Comparison of ENCODE assay signal across 8 cellular contexts in genomic region chr3:69324362-69325025, GRCh38.
DNase-seq lines count a peak whose midpoint lies in the region; ATAC-seq, FAIRE-seq and TF ChIP-seq lines count a peak whose summit lies in the region.

No MANE protein-coding gene starts in this region.

- H3K4me3 ChIP-seq in H1 (ENCODE audit: extremely low read depth in 1 of 4, insufficient read depth in 2 of 4, low read depth in 3 of 4, low read length in 4 of 4), result no peak overlapping the region

- no peak overlapping the region for H3K56ac ChIP-seq in H1 (replicated peaks; ENCODE audit: insufficient read length, low read depth, low read length)

- in situ Hi-C loops in ACHN (cut with HindIII; ENCODE audit: low pct_ligation_motif_present, low pct_unique_long_range_greater_than_20kb, low sequenced_read_pairs), result no loop called here

- POLR2A ChIA-PET in H1 (lab: Charles Lee; ENCODE audit: partially characterized antibody), result no interaction called here

- H3K4me1 ChIP-seq in H1 (replicated peaks in 1 of 4; ENCODE audit: control insufficient read depth in 3 of 4, insufficient read depth in 4 of 4, low read length in 3 of 4), result peaks cover 0 to 4% (median 0%) of the 10 kb centered on the region in 4 experiments; a peak in 1 of 7 replicates

- no peak overlapping the region for H2BK5ac ChIP-seq in H1 (ENCODE audit: low read depth, low read length)

- no peak overlapping the region for H3K4me3 Mint-ChIP-seq in HFFc6
- peak overlapping the region in 1 of 2 donors; percentile 28 for H3K4me3 Mint-ChIP-seq in stimulated activated naive CD8-positive, alpha-beta T cell treated with anti-CD3 and anti-CD28 coated beads, Interleukin-15, amount 100 ng/mL, for 72 hours

- H3K79me2 ChIP-seq in H1 (ENCODE audit: control insufficient read depth in 1 of 2, insufficient read depth in 2 of 2, low read length in 2 of 2), result no peaks in the 10 kb centered on the region

- H3K4ac ChIP-seq in H1 (replicated peaks; ENCODE audit: insufficient read length, low read depth, low read length), result no peak overlapping the region

- no peak overlapping the region for H2AK5ac ChIP-seq in H1 (ENCODE audit: low read depth, low read length)

- H3K27me3 ChIP-seq in H1 (replicated peaks in 1 of 4; ENCODE audit: control insufficient read depth in 3 of 4, extremely low read depth in 1 of 4, insufficient read depth in 3 of 4, low read length in 3 of 4), result no peaks in the 10 kb centered on the region; a peak in 1 of 7 replicates

- CTCF ChIA-PET in H1 (lab: Charles Lee; ENCODE audit: partially characterized antibody), result interaction anchor here (0.6 to 8.9 kb wide), 34 partner anchors 8 to 369 kb away, joined by 3 to 95 read pairs (median 4); no protein-coding TSS in a partner anchor

- H3K9ac ChIP-seq in H1 (replicated peaks in 1 of 4; ENCODE audit: extremely low read depth in 1 of 4, low read depth in 3 of 4, low read length in 3 of 4), result no peak overlapping the region

- no peaks in the 10 kb centered on the region for H3K23me2 ChIP-seq in H1 (ENCODE audit: low read depth, low read length)

- no peaks in the 10 kb centered on the region for H3K36me3 Mint-ChIP-seq in HFFc6 (ENCODE audit: low read depth)

- no peak overlapping the region for H2BK120ac ChIP-seq in H1 (replicated peaks; ENCODE audit: low read depth, low read length)

- no peak overlapping the region for H2BK15ac ChIP-seq in H1 (ENCODE audit: low read length)

- TF ChIP-seq EP300 in H1 (IDR thresholded peaks at IDR 0.05; ENCODE audit: borderline replicate concordance in 1 of 2, low read depth in 2 of 2, low read length in 2 of 2), result no peak

- no peak overlapping the region for H4K8ac ChIP-seq in H1 (ENCODE audit: extremely low read depth, insufficient read depth, low read length)

- TF ChIP-seq POLR2A in H1 (IDR thresholded peaks at IDR 0.05; ENCODE audit: control extremely low read depth in 1 of 2, low read depth in 2 of 2, low read length in 2 of 2), result no peak

- no peak overlapping the region for H3K23ac ChIP-seq in H1 (ENCODE audit: insufficient read length)

- no peak overlapping the region for H2BK20ac ChIP-seq in H1 (ENCODE audit: low read length)

- no peak overlapping the region for H2BK12ac ChIP-seq in H1 (ENCODE audit: low read depth, low read length)

- H3K4me2 ChIP-seq in H1 (ENCODE audit: insufficient read depth in 1 of 2, low read depth in 2 of 2, low read length in 2 of 2), result no peak overlapping the region

- no peak overlapping the region for H3K27ac ChIP-seq in H1 (ENCODE audit: low read depth, low read length)

- peak; percentile 78 for FAIRE-seq in H1 (lab: Jason Lieb, UNC)

- H4K5ac ChIP-seq in H1 (ENCODE audit: insufficient read length, low read depth, low read length), result no peak overlapping the region

- H3K27me3 Mint-ChIP-seq in HFFc6 (ENCODE audit: insufficient read depth), result peaks cover 17% of the 10 kb centered on the region
- H3K27me3 Mint-ChIP-seq in stimulated activated naive CD8-positive, alpha-beta T cell treated with anti-CD3 and anti-CD28 coated beads, Interleukin-15, amount 100 ng/mL, for 72 hours, result no peaks in the 10 kb centered on the region

- H4K91ac ChIP-seq in H1 (replicated peaks; ENCODE audit: insufficient read length, low read length), result no peak overlapping the region

- H3K14ac ChIP-seq in H1 (ENCODE audit: insufficient read length), result no peak overlapping the region

- H3K9me3 Mint-ChIP-seq in HFFc6, result no peaks in the 10 kb centered on the region
- no peaks in the 10 kb centered on the region for H3K9me3 Mint-ChIP-seq in stimulated activated naive CD8-positive, alpha-beta T cell treated with anti-CD3 and anti-CD28 coated beads, Interleukin-15, amount 100 ng/mL, for 72 hours

- H3K79me1 ChIP-seq in H1 (ENCODE audit: low read depth, low read length), result no peaks in the 10 kb centered on the region

- WGBS in H1 (ENCODE audit: extremely low coverage in 1 of 2, insufficient coverage in 1 of 2, insufficient read length in 1 of 2, insufficient replicate concordance in 2 of 2, low coverage in 1 of 2, low lambda C conversion rate in 2 of 2, missing lambda C conversion rate in 1 of 2), 2 experiments, result 82% methylated on average over 6 of the region's 7 CpGs; no CpG with 5 or more reads in 1 of the 2 experiments

- TF ChIP-seq CTCF in HFFc6 (IDR thresholded peaks at IDR 0.05), result peak; percentile 39; the same call in 1 of the 2 replicates
- peak; percentile 49 to 83 (median 74) for TF ChIP-seq CTCF in H1 (IDR thresholded peaks at IDR 0.05; ENCODE audit: control extremely low read depth in 1 of 3, insufficient read depth in 1 of 3, low read depth in 1 of 3, low read length in 3 of 3)

- ATAC-seq in stimulated activated naive CD8-positive, alpha-beta T cell treated with anti-CD3 and anti-CD28 coated beads, Interleukin-15, amount 100 ng/mL, for 72 hours, result peak; percentile 79

- peak; percentile 88 to 94 for TF ChIP-seq RAD21 in H1 (IDR thresholded peaks at IDR 0.05 in 1 of 2, conservative IDR thresholded peaks at IDR 0.05 in 1 of 2; ENCODE audit: low read depth in 2 of 2, low read length in 2 of 2)

- H3K27ac Mint-ChIP-seq in HFFc6, result no peak overlapping the region
- H3K27ac Mint-ChIP-seq in stimulated activated naive CD8-positive, alpha-beta T cell treated with anti-CD3 and anti-CD28 coated beads, Interleukin-15, amount 100 ng/mL, for 72 hours, result peak overlapping the region in 1 of 2 donors; percentile 80

- DNase-seq in NCI-H510A treated with DMSO at 0.1 percent for 48 hours (lab: John Stamatoyannopoulos, UW), result peak; percentile 7
- DNase-seq in NCI-H510A (lab: John Stamatoyannopoulos, UW), result no peak
- DNase-seq in HFFc6, result no peak
- peak; percentile 0 for DNase-seq in NCI-H526 treated with DMSO at 0.1 percent for 48 hours (lab: John Stamatoyannopoulos, UW)
- peak in 1 of 2 experiments; percentile 5 for DNase-seq in H1 (ENCODE audit: low read depth in 1 of 2, low spot score in 2 of 2)
- DNase-seq in stimulated activated naive CD8-positive, alpha-beta T cell treated with anti-CD3 and anti-CD28 coated beads, Interleukin-15, amount 100 ng/mL, for 72 hours, result peak in 1 of 2 donors; percentile 30
- DNase-seq in COR-L47 (lab: John Stamatoyannopoulos, UW), result no peak
- no peak for DNase-seq in ACHN

- no peak overlapping the region for H2AFZ ChIP-seq in H1 (ENCODE audit: low read length)

- peaks cover 32% of the 10 kb centered on the region for H3K4me1 Mint-ChIP-seq in HFFc6 (ENCODE audit: low read depth)
- H3K4me1 Mint-ChIP-seq in stimulated activated naive CD8-positive, alpha-beta T cell treated with anti-CD3 and anti-CD28 coated beads, Interleukin-15, amount 100 ng/mL, for 72 hours, result peaks cover 58% of the 10 kb centered on the region

- H3K18ac ChIP-seq in H1 (ENCODE audit: extremely low read depth, low read length), result no peak overlapping the region

- peaks cover 0 to 2% of the 10 kb centered on the region in 2 experiments for H4K20me1 ChIP-seq in H1 (replicated peaks in 1 of 2; ENCODE audit: control insufficient read depth in 1 of 2, insufficient read depth in 2 of 2, low read length in 2 of 2)

- no peaks in the 10 kb centered on the region for H3K9me3 ChIP-seq in H1 (ENCODE audit: insufficient read depth in 2 of 2, low read depth in 1 of 2, low read length in 1 of 2)

- H3K36me3 ChIP-seq in H1 (ENCODE audit: control insufficient read depth in 2 of 4, insufficient read depth in 4 of 4, low read length in 3 of 4), result no peaks in the 10 kb centered on the region

TF ChIP-seq in H1, 55 proteins besides CTCF, POLR2A, EP300 and RAD21:
- TF ChIP-seq RNF2 (IDR thresholded peaks at IDR 0.05; ENCODE audit: borderline replicate concordance, low read depth, low read length, missing control alignments, poor library complexity, severe bottlenecking), result no peak
- no peak for TF ChIP-seq NANOG (IDR thresholded peaks at IDR 0.05; ENCODE audit: insufficient read depth, low read depth, low read length, poor library complexity, severe bottlenecking)
- no peak for TF ChIP-seq ZNF274 (IDR thresholded peaks at IDR 0.05; ENCODE audit: borderline replicate concordance, extremely low read depth, low read length)
- TF ChIP-seq PHF8 (conservative IDR thresholded peaks at IDR 0.05; ENCODE audit: low read depth, low read length), result no peak
- TF ChIP-seq ATF3 (IDR thresholded peaks at IDR 0.05; ENCODE audit: insufficient read depth, low read depth, low read length), result no peak
- TF ChIP-seq SP2 (IDR thresholded peaks at IDR 0.05; ENCODE audit: low read length), result no peak
- TF ChIP-seq KDM5A (IDR thresholded peaks at IDR 0.05; ENCODE audit: low read length), result no peak
- no peak for TF ChIP-seq CREB1 (IDR thresholded peaks at IDR 0.05)
- no peak for TF ChIP-seq TEAD4 (IDR thresholded peaks at IDR 0.05; ENCODE audit: low read depth, low read length)
- TF ChIP-seq POLR2AphosphoS5 (IDR thresholded peaks at IDR 0.05; ENCODE audit: low read depth, low read length), result no peak
- no peak for TF ChIP-seq MAFK (IDR thresholded peaks at IDR 0.05; ENCODE audit: low read depth, low read length)
- TF ChIP-seq GTF2F1 (IDR thresholded peaks at IDR 0.05; ENCODE audit: borderline replicate concordance, low read depth, low read length), result no peak
- TF ChIP-seq RFX5 (IDR thresholded peaks at IDR 0.05; ENCODE audit: borderline replicate concordance, low read depth, low read length), result no peak
- TF ChIP-seq KDM1A (IDR thresholded peaks at IDR 0.05; ENCODE audit: borderline replicate concordance, low read length), result no peak
- TF ChIP-seq CBX8 (IDR thresholded peaks at IDR 0.05; ENCODE audit: borderline replicate concordance, low read depth, low read length), result no peak
- TF ChIP-seq YY1 (IDR thresholded peaks at IDR 0.05; ENCODE audit: low read depth, low read length), result no peak
- no peak for TF ChIP-seq TAF1 (IDR thresholded peaks at IDR 0.05; ENCODE audit: low read depth, low read length)
- no peak for TF ChIP-seq RBBP5 (IDR thresholded peaks at IDR 0.05; ENCODE audit: borderline replicate concordance, low read depth, low read length)
- no peak for TF ChIP-seq EGR1 (IDR thresholded peaks at IDR 0.05; ENCODE audit: borderline replicate concordance, low read depth, low read length)
- TF ChIP-seq POU5F1 (IDR thresholded peaks at IDR 0.05; ENCODE audit: low read depth, low read length), result no peak

Comparison
In these comparisons a context has a peak if more than half of its experiments do, and no peak if none do; other contexts are left out.
1. DNase-seq: peak in NCI-H510A treated with DMSO at 0.1 percent for 48 hours (single experiment) and NCI-H526 treated with DMSO at 0.1 percent for 48 hours (single experiment); none in NCI-H510A (single experiment), HFFc6 (single experiment), COR-L47 (single experiment) and ACHN (single experiment).